ENCODE assay signal across 9 cellular contexts in the genomic region with DNA sequence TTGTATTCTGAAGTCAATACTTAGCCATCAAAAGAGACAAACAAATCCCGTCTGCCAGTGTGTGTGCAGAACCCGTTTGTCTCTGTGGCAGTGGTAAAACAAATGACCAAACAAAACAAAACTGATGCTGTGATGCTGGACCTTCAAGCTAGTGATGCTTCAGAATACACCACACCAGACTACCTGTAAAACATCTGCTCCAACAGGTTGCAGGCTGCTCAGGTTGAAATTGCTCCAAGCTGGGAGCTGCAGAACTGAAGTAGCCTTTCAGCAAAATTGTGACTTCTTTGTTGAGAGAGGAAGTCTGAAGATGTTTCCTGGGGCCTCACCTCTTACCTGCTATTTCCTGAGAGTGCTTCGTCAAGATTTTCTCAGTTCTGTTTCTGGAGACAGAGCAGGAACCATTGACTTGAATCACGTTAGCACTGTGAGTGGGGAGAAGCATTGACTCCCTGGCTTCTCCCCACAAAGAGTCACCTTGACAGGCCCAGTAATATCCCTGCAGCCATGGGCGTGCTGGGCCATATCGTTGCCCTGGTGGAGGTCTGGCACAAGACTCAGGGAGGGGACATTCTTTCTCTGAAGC.
DNase-seq lines count a peak whose midpoint lies in the region; ATAC-seq and TF ChIP-seq lines count a peak whose summit lies in the region.
"Had no signal": no experiment of that assay in that cellular context is flagged by ENCODE, and none has a peak within 500 bp of the region (broad histone marks: within the 10 kb centered on the region; RNA-seq: fewer than 3 reads in every experiment).

No MANE protein-coding gene starts in this region.

- intact Hi-C loops in mucosa of descending colon (cut with DNase I, micrococcal nuclease), result no loop called here
- intact Hi-C loops in left lung (cut with DNase I), result no loop called here

- H3K4me3 ChIP-seq in SJCRH30, result no peak overlapping the region
- H3K4me3 ChIP-seq in mucosa of descending colon, result no peak overlapping the region
- no peak overlapping the region for H3K4me3 ChIP-seq in left lung

- peak; percentile 8 for DNase-seq in stimulated activated CD4-positive, alpha-beta T cell treated with anti-CD3 and anti-CD28 coated beads, Interleukin-1b, Interleukin-23, amount 100 ng/mL, for 48 hours
- no peak for DNase-seq in stimulated activated CD4-positive, alpha-beta T cell treated with anti-CD3 and anti-CD28 coated beads, Interleukin-2, amount 100 ng/mL, for 24 hours
- DNase-seq in SJCRH30, result no peak
- DNase-seq in mucosa of descending colon, result no peak
- no peak for DNase-seq in substantia nigra (lab: John Stamatoyannopoulos, UW)
- no peak for DNase-seq in left lung
- DNase-seq: NCI-H187 had no signal

- no peaks in the 10 kb centered on the region for H3K9me3 ChIP-seq in SJCRH30 (replicated peaks)
- no peaks in the 10 kb centered on the region for H3K9me3 ChIP-seq in mucosa of descending colon
- H3K9me3 ChIP-seq in left lung, result no peaks in the 10 kb centered on the region

- H3K27ac ChIP-seq in SJCRH30, result peak overlapping the region; percentile 98
- no peak overlapping the region for H3K27ac ChIP-seq in substantia nigra (ENCODE audit: low read depth, low read length, poor library complexity, severe bottlenecking)
- H3K27ac ChIP-seq in left lung, result no peak overlapping the region

- H3K4me1 ChIP-seq in SJCRH30 (peaks cover 34% of the 10 kb centered on the region), mucosa of descending colon (ENCODE audit: low read depth) (no peaks in the 10 kb centered on the region), left lung (no peaks in the 10 kb centered on the region)

- TF ChIP-seq CTCF in mucosa of descending colon (IDR thresholded peaks at IDR 0.05) (no peak), left lung (IDR thresholded peaks at IDR 0.05) (no peak)

- H3K27me3 ChIP-seq in SJCRH30 (no peaks in the 10 kb centered on the region), left lung (peaks cover 0 to 18% of the 10 kb centered on the region in 2 donors)

- no peaks in the 10 kb centered on the region for H3K36me3 ChIP-seq in SJCRH30
- no peaks in the 10 kb centered on the region for H3K36me3 ChIP-seq in mucosa of descending colon (ENCODE audit: low read depth)
- H3K36me3 ChIP-seq in left lung, result no peaks in the 10 kb centered on the region

- peak; percentile 71 for ATAC-seq in HG02642 (IDR thresholded peaks at IDR 0.05; ENCODE audit: poor library complexity, unreplicated experiment)
- no peak for ATAC-seq in mucosa of descending colon
- ATAC-seq in SK-N-SH treated with all-trans-retinoic acid at 6 μM for 48 hours, result no peak
- ATAC-seq in left lung, result no peak

TF ChIP-seq in SK-N-SH treated with all-trans-retinoic acid at 6 μM for 48 hours, 23 proteins besides CTCF, POLR2A, EP300 and RAD21:
- TF ChIP-seq OSR1 (CRISPR knock-in tag; IDR thresholded peaks at IDR 0.05) (no peak), ZFP3 (CRISPR knock-in tag; IDR thresholded peaks at IDR 0.05) (no peak), ZNF70 (CRISPR knock-in tag; IDR thresholded peaks at IDR 0.05) (no peak), ZC3H10 (CRISPR knock-in tag; IDR thresholded peaks at IDR 0.05) (no peak)
